28 cellular contexts compared by ENCODE assay signal in genomic region chr15:32123473-32123872, GRCh38.
"Had no signal": no experiment of that assay in that cellular context is flagged by ENCODE, and none has a peak within 500 bp of the region (broad histone marks: within the 10 kb centered on the region; RNA-seq: fewer than 3 reads in every experiment).

No MANE protein-coding gene starts in this region.

- H3K4me1 Mint-ChIP-seq: naive B cell; naive thymus-derived CD8-positive, alpha-beta T cell; stimulated activated effector memory CD8-positive, alpha-beta T cell treated with anti-CD3 and anti-CD28 coated beads, Interleukin-12 subunit alpha, Interleukin-12 subunit beta, amount 100 ng/mL, for 72 hours; stimulated activated naive B cell treated with anti-CD40 and anti-IgM and Interleukin-4, amounts not matched to agents 10 μg/mL and 1 μg/mL and 100 μg/mL, for 72 hours had no signal

- H3K4me3 Mint-ChIP-seq: naive B cell; naive thymus-derived CD8-positive, alpha-beta T cell; natural killer cell treated with Interleukin-12 subunit alpha and Interleukin-12 subunit beta and Interleukin-15 and Interleukin-18, amount 100 ng/mL, for 72 hours; nephron progenitor cell; neural crest cell; stimulated activated effector memory CD8-positive, alpha-beta T cell treated with anti-CD3 and anti-CD28 coated beads, Interleukin-12 subunit alpha, Interleukin-12 subunit beta, amount 100 ng/mL, for 72 hours; stimulated activated naive B cell treated with anti-CD40 and anti-IgM and Interleukin-4, amounts not matched to agents 10 μg/mL and 1 μg/mL and 100 μg/mL, for 72 hours; stimulated activated naive CD8-positive, alpha-beta T cell treated with anti-CD3 and anti-CD28 coated beads, Interleukin-15, Interleukin-2, amounts not matched to agents 100 ng/mL and 50 ng/mL, for 24 hours had no signal

- H3K9me3 Mint-ChIP-seq: naive thymus-derived CD8-positive, alpha-beta T cell; natural killer cell treated with Interleukin-12 subunit alpha and Interleukin-12 subunit beta and Interleukin-15 and Interleukin-18, amount 100 ng/mL, for 72 hours; nephron progenitor cell; neural crest cell; stimulated activated effector memory CD8-positive, alpha-beta T cell treated with anti-CD3 and anti-CD28 coated beads, Interleukin-12 subunit alpha, Interleukin-12 subunit beta, amount 100 ng/mL, for 72 hours; stimulated activated naive B cell treated with anti-CD40 and anti-IgM and Interleukin-4, amounts not matched to agents 10 μg/mL and 1 μg/mL and 100 μg/mL, for 72 hours; stimulated activated naive CD8-positive, alpha-beta T cell treated with anti-CD3 and anti-CD28 coated beads, Interleukin-15, Interleukin-2, amounts not matched to agents 100 ng/mL and 50 ng/mL, for 24 hours had no signal

- H3K36me3 ChIP-seq: ovary, right lobe of liver, sigmoid colon, stomach, thoracic aorta, thyroid gland, tibial nerve, upper lobe of left lung, vagina had no signal

- H3K27me3 ChIP-seq: ovary, right lobe of liver, sigmoid colon, stomach, thyroid gland, tibial nerve, upper lobe of left lung, vagina had no signal

- H3K27ac Mint-ChIP-seq: naive B cell; natural killer cell treated with Interleukin-12 subunit alpha and Interleukin-12 subunit beta and Interleukin-15 and Interleukin-18, amount 100 ng/mL, for 72 hours; nephron progenitor cell; stimulated activated effector memory CD8-positive, alpha-beta T cell treated with anti-CD3 and anti-CD28 coated beads, Interleukin-12 subunit alpha, Interleukin-12 subunit beta, amount 100 ng/mL, for 72 hours; stimulated activated naive B cell treated with anti-CD40 and anti-IgM and Interleukin-4, amounts not matched to agents 10 μg/mL and 1 μg/mL and 100 μg/mL, for 72 hours; stimulated activated naive CD8-positive, alpha-beta T cell treated with anti-CD3 and anti-CD28 coated beads, Interleukin-15, Interleukin-2, amounts not matched to agents 100 ng/mL and 50 ng/mL, for 24 hours had no signal

- H3K27ac ChIP-seq: ovary, psoas muscle, right lobe of liver, sigmoid colon, stomach, thoracic aorta, thyroid gland, tibial nerve, upper lobe of left lung, vagina had no signal

- H3K36me3 Mint-ChIP-seq: naive B cell; naive thymus-derived CD8-positive, alpha-beta T cell; natural killer cell treated with Interleukin-12 subunit alpha and Interleukin-12 subunit beta and Interleukin-15 and Interleukin-18, amount 100 ng/mL, for 72 hours; stimulated activated effector memory CD8-positive, alpha-beta T cell treated with anti-CD3 and anti-CD28 coated beads, Interleukin-12 subunit alpha, Interleukin-12 subunit beta, amount 100 ng/mL, for 72 hours; stimulated activated naive B cell treated with anti-CD40 and anti-IgM and Interleukin-4, amounts not matched to agents 10 μg/mL and 1 μg/mL and 100 μg/mL, for 72 hours had no signal

- ATAC-seq: naive thymus-derived CD8-positive, alpha-beta T cell; natural killer cell treated with Interleukin-12 subunit alpha and Interleukin-12 subunit beta and Interleukin-15 and Interleukin-18, amount 100 ng/mL, for 72 hours; psoas muscle; right cardiac atrium; right lobe of liver; stimulated activated effector memory CD8-positive, alpha-beta T cell treated with anti-CD3 and anti-CD28 coated beads, Interleukin-12 subunit alpha, Interleukin-12 subunit beta, amount 100 ng/mL, for 72 hours; stimulated activated naive B cell treated with anti-CD40 and anti-IgM and Interleukin-4, amounts not matched to agents 10 μg/mL and 1 μg/mL and 100 μg/mL, for 72 hours had no signal

- H3K4me1 ChIP-seq: psoas muscle, right lobe of liver, sigmoid colon, stomach, thyroid gland, tibial nerve, upper lobe of left lung, vagina had no signal

- H3K4me3 ChIP-seq: ovary, psoas muscle, right lobe of liver, sigmoid colon, stomach, thoracic aorta, thyroid gland, tibial nerve, upper lobe of left lung, vagina had no signal

- DNase-seq: naive B cell; naive thymus-derived CD8-positive, alpha-beta T cell; nephron progenitor cell; occipital lobe; ovary; psoas muscle; right cardiac atrium; right lobe of liver; sigmoid colon; small intestine; stimulated activated CD4-positive, alpha-beta T cell treated with anti-CD3 and anti-CD28 coated beads, Interleukin-15, amount 100 ng/mL, for 24 hours; stimulated activated CD4-positive, alpha-beta T cell treated with anti-CD3 and anti-CD28 coated beads, Interleukin-2, amount 100 ng/mL, for 24 hours; stimulated activated CD4-positive, alpha-beta T cell treated with anti-CD3 and anti-CD28 coated beads, Interleukin-2, amount 100 ng/mL, for 48 hours; stimulated activated CD4-positive, alpha-beta T cell treated with anti-CD3 and anti-CD28 coated beads, Interleukin-4, amount 100 ng/mL, for 24 hours; stimulated activated naive B cell treated with anti-CD40 and anti-IgM and Interleukin-4, amounts not matched to agents 10 μg/mL and 1 μg/mL and 100 μg/mL, for 72 hours; stimulated activated naive CD4-positive, alpha-beta T cell treated with Interleukin-2 at 50 U/mL for 16 hours; stomach; thyroid gland; trophoblast cell; upper lobe of left lung had no signal

- H3K9me3 ChIP-seq: ovary, psoas muscle, right lobe of liver, sigmoid colon, stomach, thoracic aorta, thyroid gland, tibial nerve, upper lobe of left lung, vagina had no signal

- FAIRE-seq: small intestine, urothelium cell line had no signal
